ENCODE assay signal across 12 cellular contexts in the genomic region with DNA sequence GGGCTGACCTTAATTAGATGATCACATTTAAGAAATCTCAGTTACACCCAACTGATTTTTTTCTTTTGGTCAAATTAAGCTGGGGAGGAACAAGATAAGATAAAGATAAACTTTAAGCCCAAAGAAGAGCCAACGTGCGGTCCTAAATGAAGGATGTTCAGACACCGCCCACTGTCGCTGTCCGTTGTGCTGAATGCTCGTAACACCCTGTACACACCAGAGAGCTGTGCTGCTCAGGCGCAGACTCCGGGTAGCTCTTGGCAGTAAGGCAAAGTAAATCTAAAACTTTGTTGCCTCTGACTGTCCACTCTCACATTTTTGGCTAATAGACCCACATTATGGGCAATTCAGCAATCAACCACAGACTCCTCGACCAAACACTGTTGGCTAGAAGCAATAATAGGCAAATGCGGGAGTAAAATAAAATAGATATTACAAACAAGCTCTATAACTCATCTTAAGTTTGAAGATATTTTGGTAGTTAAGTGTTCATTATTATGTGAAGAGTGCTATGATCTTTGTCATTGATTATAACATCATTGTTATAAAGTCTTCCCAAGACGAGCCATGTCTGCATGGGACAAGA. TPM values are rescaled to one million over a fixed set of nuclear protein-coding genes. Genes with fewer than 3 reads are reported as not detected.
DNase-seq lines count a peak whose midpoint lies in the region; ATAC-seq and TF ChIP-seq lines count a peak whose summit lies in the region.
"Had no signal": no experiment of that assay in that cellular context is flagged by ENCODE, and none has a peak within 500 bp of the region (broad histone marks: within the 10 kb centered on the region; RNA-seq: fewer than 3 reads in every experiment).

No MANE protein-coding gene starts in this region.

- H3K27me3 Mint-ChIP-seq in MCF 10A (ENCODE audit: insufficient read depth, unreplicated experiment) = no peaks in the 10 kb centered on the region
- H3K27me3 Mint-ChIP-seq: CD4-positive, CD25-positive, alpha-beta regulatory T cell had no signal

- peaks cover 0 to 3% of the 10 kb centered on the region in 2 donors for H3K27me3 ChIP-seq in breast epithelium
- no peaks in the 10 kb centered on the region for H3K27me3 ChIP-seq in PC-3 (ENCODE audit: low read length)
- H3K27me3 ChIP-seq in esophagus muscularis mucosa = peaks cover 0 to 27% (median 0%) of the 10 kb centered on the region in 4 donors
- H3K27me3 ChIP-seq in Peyer's patch = no peaks in the 10 kb centered on the region
- H3K27me3 ChIP-seq: body of pancreas had no signal

- H3K27ac ChIP-seq in breast epithelium = no peak overlapping the region
- no peak overlapping the region for H3K27ac ChIP-seq in PC-3 (ENCODE audit: low read length)
- H3K27ac ChIP-seq in esophagus muscularis mucosa (replicated peaks in 1 of 4) = no peak overlapping the region
- H3K27ac ChIP-seq in Peyer's patch = no peak overlapping the region
- H3K27ac ChIP-seq: body of pancreas, PC-9 had no signal

- H3K27ac Mint-ChIP-seq in MCF 10A (ENCODE audit: low read depth, unreplicated experiment) = no peak overlapping the region
- H3K27ac Mint-ChIP-seq: CD4-positive, CD25-positive, alpha-beta regulatory T cell; naive B cell had no signal

- H3K9me2 ChIP-seq in PC-3 (replicated peaks; ENCODE audit: low read length) = no peaks in the 10 kb centered on the region

- WGBS in esophagus muscularis mucosa = 25% methylated on average over 11 of the region's 11 CpGs

- no peak overlapping the region for H3K4me3 ChIP-seq in breast epithelium
- no peak overlapping the region for H3K4me3 ChIP-seq in PC-3 (ENCODE audit: low read length)
- no peak overlapping the region for H3K4me3 ChIP-seq in esophagus muscularis mucosa
- H3K4me3 ChIP-seq in Peyer's patch = no peak overlapping the region
- H3K4me3 ChIP-seq: body of pancreas, PC-9 had no signal

- H3K9me3 ChIP-seq in breast epithelium (no peaks in the 10 kb centered on the region), PC-3 (ENCODE audit: low read length) (no peaks in the 10 kb centered on the region), esophagus muscularis mucosa (no peaks in the 10 kb centered on the region), Peyer's patch (no peaks in the 10 kb centered on the region)
- H3K9me3 ChIP-seq: body of pancreas had no signal

- H3K4me2 ChIP-seq in PC-3 (ENCODE audit: low read length) = no peak overlapping the region
- H3K4me2 ChIP-seq: PC-9 had no signal

- H3F3A ChIP-seq in PC-3 (ENCODE audit: low read length, unreplicated experiment) = no peaks in the 10 kb centered on the region

- no peak for TF ChIP-seq CTCF in MCF 10A (IDR thresholded peaks at IDR 0.05; ENCODE audit: unreplicated experiment)
- TF ChIP-seq CTCF in breast epithelium (IDR thresholded peaks at IDR 0.05) = no peak
- no peak for TF ChIP-seq CTCF in PC-3 (conservative IDR thresholded peaks at IDR 0.05; ENCODE audit: low read depth, low read length)
- TF ChIP-seq CTCF in esophagus muscularis mucosa (IDR thresholded peaks at IDR 0.05) = no peak
- no peak for TF ChIP-seq CTCF in Peyer's patch (IDR thresholded peaks at IDR 0.05)

- no peaks in the 10 kb centered on the region for H3K9me3 Mint-ChIP-seq in MCF 10A (ENCODE audit: unreplicated experiment)

- CTCF ChIA-PET in MCF 10A (lab: Yijun Ruan, JAX) (interaction anchor here (0.6 kb wide), 1 partner anchor 174 kb away, joined by 4 read pairs; no protein-coding TSS in a partner anchor), PC-3 (lab: Charles Lee) (no interaction called here)

- DNase-seq in MCF 10A (ENCODE audit: unreplicated experiment) (peak; percentile 72), breast epithelium (ENCODE audit: low spot score in 2 of 2) (no peak), PC-3 (peak; percentile 42), esophagus muscularis mucosa (ENCODE audit: extremely low spot score) (peak; percentile 55), Peyer's patch (no peak)
- peak; percentile 40 for DNase-seq in stimulated activated CD8-positive, alpha-beta memory T cell treated with anti-CD3 and anti-CD28 coated beads, Interleukin-4, amount 100 ng/mL, for 48 hours
- no peak for DNase-seq in stimulated activated naive CD4-positive, alpha-beta T cell treated with Interleukin-2 at 50 U/mL for 16 hours (lab: John Stamatoyannopoulos, UW)
- DNase-seq: naive B cell had no signal

- intact Hi-C loops in MCF 10A (cut with micrococcal nuclease) (no loop called here), breast epithelium (cut with DNase I; ENCODE audit: low total_unique reads) (no loop called here), PC-3 (cut with micrococcal nuclease) (loop anchor here (5.0 kb wide), 1 partner anchor 328 kb away; no protein-coding TSS in a partner anchor), esophagus muscularis mucosa (cut with DNase I) (no loop called here)

- H2AFZ ChIP-seq in PC-3 (ENCODE audit: low read length) = no peak overlapping the region
- H2AFZ ChIP-seq: PC-9 had no signal

- no peaks in the 10 kb centered on the region for H4K20me1 ChIP-seq in PC-3 (ENCODE audit: low read length)

- H3K9ac ChIP-seq in PC-3 (ENCODE audit: low read length) = no peak overlapping the region

- no peaks in the 10 kb centered on the region for H3K36me3 Mint-ChIP-seq in MCF 10A (ENCODE audit: insufficient read depth, unreplicated experiment)
- H3K36me3 Mint-ChIP-seq: CD4-positive, CD25-positive, alpha-beta regulatory T cell; naive B cell had no signal

- no peak overlapping the region for H3K4me3 Mint-ChIP-seq in MCF 10A (ENCODE audit: unreplicated experiment)
- H3K4me3 Mint-ChIP-seq: CD4-positive, CD25-positive, alpha-beta regulatory T cell; naive B cell had no signal

- TF ChIP-seq POLR2A in breast epithelium (IDR thresholded peaks at IDR 0.05) (no peak), esophagus muscularis mucosa (IDR thresholded peaks at IDR 0.05; ENCODE audit: low read depth) (no peak), Peyer's patch (IDR thresholded peaks at IDR 0.05) (no peak)

- POLR2A ChIA-PET in MCF 10A (lab: Yijun Ruan, JAX) = interaction anchor here (0.9 to 2.1 kb wide), 2 partner anchors 9 to 12 kb away, joined by 4 to 6 read pairs; no protein-coding TSS in a partner anchor
- POLR2A ChIA-PET in PC-3 (lab: Charles Lee; ENCODE audit: unreplicated experiment) = no interaction called here

- BruUV-seq in MCF 10A (replicated peaks; lab: Mats Ljungman, UMichigan) = no TSS peak
- BruUV-seq in PC-3 (replicated peaks; lab: Mats Ljungman, UMichigan) = no TSS peak

- H3K79me2 ChIP-seq in PC-3 (ENCODE audit: low read length) = no peaks in the 10 kb centered on the region

- no peak for ATAC-seq in PC-3
- no peak for ATAC-seq in GM21360 (IDR thresholded peaks at IDR 0.05; ENCODE audit: unreplicated experiment)
- ATAC-seq: body of pancreas had no signal

- TF ChIP-seq EP300 in esophagus muscularis mucosa (IDR thresholded peaks at IDR 0.05) = no peak

- H3K4me1 Mint-ChIP-seq in MCF 10A (ENCODE audit: insufficient read depth, unreplicated experiment) = peaks cover 42% of the 10 kb centered on the region
- H3K4me1 Mint-ChIP-seq: CD4-positive, CD25-positive, alpha-beta regulatory T cell; naive B cell had no signal

- H3K4me1 ChIP-seq in breast epithelium (no peaks in the 10 kb centered on the region), PC-3 (ENCODE audit: insufficient read depth, low read length) (peaks cover 42% of the 10 kb centered on the region), esophagus muscularis mucosa (no peaks in the 10 kb centered on the region), Peyer's patch (no peaks in the 10 kb centered on the region)
- H3K4me1 ChIP-seq: body of pancreas had no signal

- no peaks in the 10 kb centered on the region for H3K36me3 ChIP-seq in breast epithelium
- H3K36me3 ChIP-seq in PC-3 (ENCODE audit: low read depth, low read length) = no peaks in the 10 kb centered on the region
- no peaks in the 10 kb centered on the region for H3K36me3 ChIP-seq in esophagus muscularis mucosa
- H3K36me3 ChIP-seq in Peyer's patch = no peaks in the 10 kb centered on the region

RNA-seq across cellular contexts. Expression of gene PLPP4, which starts 57.1 kb away (rescaled TPM):
- 0.86 and 1.3 TPM in 2 replicates for total RNA-seq in MCF 10A (2022)
- total RNA-seq in breast epithelium = not detected
- 5.0 and 10.7 TPM in 2 replicates for total RNA-seq in PC-3 (2014; rRNA removed)
- total RNA-seq in esophagus muscularis mucosa = 1 to 10 TPM in 2 of 4 donors, under 1 TPM in 2; 0.84 to 2.1 (median 1.3) TPM
- total RNA-seq in Peyer's patch = 1 to 10 TPM in 1 of 4 donors, not detected in 3; 1.3 TPM
- total RNA-seq: CD4-positive, CD25-positive, alpha-beta regulatory T cell; PC-9 had no signal

Comparison
In these comparisons a context has a peak if more than half of its experiments do, and no peak if none do; other contexts are left out.
1. DNase-seq: peak in MCF 10A (single experiment), PC-3 (single experiment), esophagus muscularis mucosa (single experiment) and stimulated activated CD8-positive, alpha-beta memory T cell treated with anti-CD3 and anti-CD28 coated beads, Interleukin-4, amount 100 ng/mL, for 48 hours (single experiment); none in breast epithelium (0 of 2), stimulated activated naive CD4-positive, alpha-beta T cell treated with Interleukin-2 at 50 U/mL for 16 hours (single experiment) and Peyer's patch (0 of 3).